16 cellular contexts compared by ENCODE assay signal in genomic region chr6:52513464-52513863, GRCh38.
DNase-seq lines count a peak whose midpoint lies in the region; ATAC-seq, FAIRE-seq and TF ChIP-seq lines count a peak whose summit lies in the region.
"Had no signal": no experiment of that assay in that cellular context is flagged by ENCODE, and none has a peak within 500 bp of the region (broad histone marks: within the 10 kb centered on the region; RNA-seq: fewer than 3 reads in every experiment).

No MANE protein-coding gene starts in this region.

- TF ChIP-seq POLR2A in endothelial cell of umbilical vein (IDR thresholded peaks at IDR 0.05; ENCODE audit: low read depth, low read length) (no peak), uterus (IDR thresholded peaks at IDR 0.05) (no peak)

- intact Hi-C loops in left ventricle myocardium inferior (cut with micrococcal nuclease) = loop anchor here (10.0 kb wide), 1 partner anchor 61 kb away; the partner anchor contains the start of gene TRAM2
- intact Hi-C loops in left cardiac atrium (cut with DNase I) = no loop called here
- intact Hi-C loops in endothelial cell of umbilical vein (cut with micrococcal nuclease) = loop anchor here (10.0 kb wide), 1 partner anchor 481 kb away; the partner anchor contains the start of gene GSTA4
- intact Hi-C loops in uterus (cut with DNase I; ENCODE audit: low total_unique reads) = loop anchor here (10.0 kb wide), 1 partner anchor 61 kb away; the partner anchor contains the start of gene TRAM2

- H3K9me1 ChIP-seq in endothelial cell of umbilical vein (replicated peaks; ENCODE audit: control insufficient read depth, extremely low read depth, insufficient read depth, low read length) = no peaks in the 10 kb centered on the region

- BruUV-seq in endothelial cell of umbilical vein (replicated peaks; lab: Mats Ljungman, UMichigan) = no TSS peak

- H3K27ac ChIP-seq in left ventricle myocardium inferior (replicated peaks) = peak overlapping the region; percentile 93
- peak overlapping the region; percentile 89 for H3K27ac ChIP-seq in endothelial cell of umbilical vein (ENCODE audit: insufficient read depth, low read depth, low read length)
- peak overlapping the region; percentile 94 for H3K27ac ChIP-seq in osteoblast (ENCODE audit: low read depth, low read length)
- H3K27ac ChIP-seq in uterus = peak overlapping the region; percentile 86 to 94

- DNase-seq in left ventricle myocardium inferior (no peak), left cardiac atrium (no peak), endothelial cell of umbilical vein (ENCODE audit: low read depth, low spot score) (no peak), osteoblast (ENCODE audit: insufficient read length, low spot score, missing footprints) (no peak), uterus (no peak), NCI-H2196 treated with DMSO at 0.1 percent for 48 hours (lab: John Stamatoyannopoulos, UW; ENCODE audit: unreplicated experiment) (no peak), DMS114 treated with DMSO at 0.1 percent for 48 hours (lab: John Stamatoyannopoulos, UW; ENCODE audit: unreplicated experiment) (no peak)
- DNase-seq: ACHN; activated CD8-positive, alpha-beta memory T cell treated with anti-CD3 and anti-CD28 coated beads, Interleukin-2, amount 10 ng/mL, durations not matched to agents 7 days and 5 days; body of pancreas; effector CD4-positive, alpha-beta T cell; mucosa of descending colon; NCI-H345 had no signal

- no peaks in the 10 kb centered on the region for H3K9me3 ChIP-seq in left ventricle myocardium inferior (replicated peaks)
- H3K9me3 ChIP-seq in endothelial cell of umbilical vein (replicated peaks; ENCODE audit: control insufficient read depth, insufficient read depth, low read length) = no peaks in the 10 kb centered on the region
- H3K9me3 ChIP-seq in osteoblast (ENCODE audit: low read depth, low read length) = no peaks in the 10 kb centered on the region
- H3K9me3 ChIP-seq in uterus = no peaks in the 10 kb centered on the region
- H3K9me3 ChIP-seq: body of pancreas, mucosa of descending colon had no signal

- H3K27me3 ChIP-seq in left ventricle myocardium inferior (ENCODE audit: low read depth) (no peaks in the 10 kb centered on the region), endothelial cell of umbilical vein (ENCODE audit: control insufficient read depth in 2 of 2, insufficient read depth in 2 of 2, low read length in 2 of 2) (no peaks in the 10 kb centered on the region), osteoblast (ENCODE audit: insufficient read depth, low read length) (no peaks in the 10 kb centered on the region), uterus (no peaks in the 10 kb centered on the region)
- H3K27me3 ChIP-seq: body of pancreas had no signal

- H3K4me1 ChIP-seq in left ventricle myocardium inferior (peaks cover 97% of the 10 kb centered on the region), endothelial cell of umbilical vein (ENCODE audit: control insufficient read depth, extremely low read depth, insufficient read depth, low read length) (peaks cover 77% of the 10 kb centered on the region), osteoblast (ENCODE audit: insufficient read depth, low read length) (peaks cover 98% of the 10 kb centered on the region), uterus (peaks cover 16 to 36% of the 10 kb centered on the region in 2 donors)

- CTCF ChIA-PET in endothelial cell of umbilical vein (lab: Charles Lee) = interaction anchor here (1.7 to 2.5 kb wide), 5 partner anchors 27 to 139 kb away, joined by 4 to 9 read pairs (median 6); partner anchors contain the start of gene EFHC1

- TF ChIP-seq CTCF in left ventricle myocardium inferior (IDR thresholded peaks at IDR 0.05; ENCODE audit: borderline replicate concordance) (no peak), endothelial cell of umbilical vein (IDR thresholded peaks at IDR 0.05; ENCODE audit: extremely low read depth in 1 of 2, insufficient read depth in 1 of 2, low read depth in 1 of 2, low read length in 2 of 2) (no peak), osteoblast (IDR thresholded peaks at IDR 0.05; ENCODE audit: extremely low read depth, low read depth, low read length) (no peak), uterus (IDR thresholded peaks at IDR 0.05) (no peak)

- dilution Hi-C loops in endothelial cell of umbilical vein (cut with MboI; ENCODE audit: extremely low pct_ligation_motif_present, low sequenced_read_pairs) = no loop called here

- H4K20me1 ChIP-seq in endothelial cell of umbilical vein (replicated peaks; ENCODE audit: control insufficient read depth, extremely low read depth, insufficient read depth, low read length) = no peaks in the 10 kb centered on the region
- no peaks in the 10 kb centered on the region for H4K20me1 ChIP-seq in osteoblast (ENCODE audit: insufficient read depth, low read length)

- H3K4me2 ChIP-seq in endothelial cell of umbilical vein (ENCODE audit: insufficient read depth, low read length) = no peak overlapping the region
- H3K4me2 ChIP-seq in osteoblast (ENCODE audit: insufficient read depth, low read length) = no peak overlapping the region

- ATAC-seq in left cardiac atrium = no peak
- no peak for ATAC-seq in HG03139 (IDR thresholded peaks at IDR 0.05; ENCODE audit: unreplicated experiment)
- ATAC-seq: activated CD8-positive, alpha-beta memory T cell treated with anti-CD3 and anti-CD28 coated beads, Interleukin-2, amount 10 ng/mL, durations not matched to agents 7 days and 5 days; body of pancreas; mucosa of descending colon had no signal

- H2AFZ ChIP-seq in endothelial cell of umbilical vein (ENCODE audit: low read depth, low read length) = no peak overlapping the region
- no peak overlapping the region for H2AFZ ChIP-seq in osteoblast (ENCODE audit: low read length)

- H3K79me2 ChIP-seq in endothelial cell of umbilical vein (ENCODE audit: control insufficient read depth, insufficient read depth, low read length) (peaks cover 17% of the 10 kb centered on the region), osteoblast (ENCODE audit: insufficient read depth, low read length) (peaks cover 39% of the 10 kb centered on the region)

- POLR2A ChIA-PET in endothelial cell of umbilical vein (lab: Charles Lee) = no interaction called here

- H3K4me3 ChIP-seq in left ventricle myocardium inferior = no peak overlapping the region
- no peak overlapping the region for H3K4me3 ChIP-seq in endothelial cell of umbilical vein (replicated peaks in 1 of 3; ENCODE audit: insufficient read depth in 1 of 3, low read depth in 1 of 3, low read length in 3 of 3)
- H3K4me3 ChIP-seq in osteoblast (ENCODE audit: insufficient read depth, low read length) = no peak overlapping the region
- H3K4me3 ChIP-seq in uterus = no peak overlapping the region
- H3K4me3 ChIP-seq: body of pancreas, mucosa of descending colon had no signal

- FAIRE-seq in endothelial cell of umbilical vein (lab: Jason Lieb, UNC) = no peak
- FAIRE-seq: frontal cortex, G401.6 had no signal

- no peak overlapping the region for H3K9ac ChIP-seq in endothelial cell of umbilical vein (replicated peaks; ENCODE audit: extremely low read depth, insufficient read depth, low read length)

- H3K36me3 ChIP-seq in left ventricle myocardium inferior (peaks cover 25% of the 10 kb centered on the region), endothelial cell of umbilical vein (ENCODE audit: control insufficient read depth in 2 of 2, extremely low read depth in 1 of 2, insufficient read depth in 2 of 2, low read length in 2 of 2) (peaks cover 19 to 24% of the 10 kb centered on the region in 2 experiments), osteoblast (ENCODE audit: insufficient read depth, low read length) (peaks cover 80% of the 10 kb centered on the region), uterus (no peaks in the 10 kb centered on the region)

TF ChIP-seq in endothelial cell of umbilical vein, 7 proteins besides CTCF, POLR2A, EP300 and RAD21:
- TF ChIP-seq JUN (IDR thresholded peaks at IDR 0.05; ENCODE audit: borderline replicate concordance, insufficient read depth, insufficient read length, low read depth) = no peak
- no peak for TF ChIP-seq POLR2AphosphoS5 (IDR thresholded peaks at IDR 0.05; ENCODE audit: insufficient read depth, low read depth, low read length)
- TF ChIP-seq FOS (IDR thresholded peaks at IDR 0.05; ENCODE audit: borderline replicate concordance, insufficient read depth, low read length) = no peak
- no peak for TF ChIP-seq EZH2 (IDR thresholded peaks at IDR 0.05; ENCODE audit: borderline replicate concordance, low read depth, low read length, severe bottlenecking)
- no peak for TF ChIP-seq MYC (IDR thresholded peaks at IDR 0.05; ENCODE audit: low read depth, low read length)
- TF ChIP-seq GATA2 (IDR thresholded peaks at IDR 0.05; ENCODE audit: insufficient read depth, insufficient read length, low read depth, low read length) = no peak
- TF ChIP-seq, protein P1, sequence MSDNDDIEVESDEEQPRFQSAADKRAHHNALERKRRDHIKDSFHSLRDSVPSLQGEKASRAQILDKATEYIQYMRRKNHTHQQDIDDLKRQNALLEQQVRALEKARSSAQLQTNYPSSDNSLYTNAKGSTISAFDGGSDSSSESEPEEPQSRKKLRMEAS (IDR thresholded peaks at IDR 0.05; ENCODE audit: insufficient read depth, insufficient read length) = no peak

Comparison
In these comparisons a context has a peak if more than half of its experiments do, and no peak if none do; other contexts are left out.
1. intact Hi-C loops: an anchor here in left ventricle myocardium inferior (10.0 kb wide), endothelial cell of umbilical vein (10.0 kb wide) and uterus (10.0 kb wide); none called in left cardiac atrium.